Comparison of ENCODE assay signal across 1 cellular context in the genomic region with DNA sequence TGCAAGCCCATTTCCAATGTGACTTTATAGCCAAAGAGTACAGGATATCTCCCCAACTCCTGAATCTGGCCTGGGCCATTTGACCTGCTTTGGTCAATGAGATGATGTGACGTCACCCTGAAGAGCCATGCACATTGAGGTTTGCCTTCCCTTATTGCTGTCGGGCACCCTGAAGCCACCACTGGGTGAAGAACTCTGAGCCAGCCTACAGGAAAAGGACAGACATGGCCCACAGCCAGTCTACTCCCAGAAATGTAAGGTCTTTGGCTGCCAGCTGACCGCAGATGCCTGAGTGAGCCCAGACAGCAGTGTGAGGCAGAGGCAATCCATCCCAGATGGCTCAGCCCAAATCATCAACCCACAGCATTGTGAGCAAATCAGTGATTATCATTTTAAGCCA.
TF ChIP-seq lines count a peak whose summit lies in the region.

No MANE protein-coding gene starts in this region.

TF ChIP-seq in HepG2, 621 proteins besides CTCF, POLR2A, EP300 and RAD21 (continued from another document):
- TF ChIP-seq CREB1 (IDR thresholded peaks at IDR 0.05) (peak; percentile 97), CREB1 (CRISPR knock-in tag; IDR thresholded peaks at IDR 0.05) (no peak)
- TF ChIP-seq, protein P1, sequence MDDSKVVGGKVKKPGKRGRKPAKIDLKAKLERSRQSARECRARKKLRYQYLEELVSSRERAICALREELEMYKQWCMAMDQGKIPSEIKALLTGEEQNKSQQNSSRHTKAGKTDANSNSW (CRISPR knock-in tag; IDR thresholded peaks at IDR 0.05; ENCODE audit: borderline replicate concordance), result no peak
